19 cellular contexts compared by ENCODE assay signal in the genomic region with DNA sequence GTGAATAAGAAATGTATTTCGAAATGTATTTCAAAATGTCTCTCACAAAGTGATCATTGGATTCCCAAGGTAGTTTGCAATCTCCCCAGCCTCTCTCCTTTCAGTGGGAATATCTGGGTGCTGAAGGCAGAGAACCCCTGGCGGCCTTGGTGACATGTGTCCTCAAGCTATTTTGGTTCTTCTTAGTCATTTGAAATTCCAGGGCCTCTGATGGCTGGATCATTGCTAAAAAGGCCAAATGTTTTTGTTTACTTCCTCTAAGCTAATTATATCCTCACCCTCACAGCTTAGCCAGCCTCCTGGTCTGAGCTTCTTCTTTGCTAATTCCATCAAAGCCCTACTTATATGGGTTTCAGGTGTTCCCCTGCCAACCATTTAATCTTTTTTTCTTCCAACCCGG.
DNase-seq lines count a peak whose midpoint lies in the region; ATAC-seq and TF ChIP-seq lines count a peak whose summit lies in the region.
"Had no signal": no experiment of that assay in that cellular context is flagged by ENCODE, and none has a peak within 500 bp of the region (broad histone marks: within the 10 kb centered on the region; RNA-seq: fewer than 3 reads in every experiment).

No MANE protein-coding gene starts in this region.

- WGBS in GM23248 (ENCODE audit: low coverage in 1 of 2, low lambda C conversion rate in 2 of 2, missing lambda C conversion rate in 2 of 2), 2 experiments, result 13 to 16% methylated on average over 3 of the region's 3 CpGs

- peaks cover 3% of the 10 kb centered on the region for H3K4me1 Mint-ChIP-seq in endothelial cell (ENCODE audit: unreplicated experiment)
- H3K4me1 Mint-ChIP-seq: activated CD4-positive, alpha-beta T cell treated with anti-CD3 and anti-CD28 coated beads for 36 hours had no signal

- TF ChIP-seq CTCF in endothelial cell (IDR thresholded peaks at IDR 0.05; ENCODE audit: unreplicated experiment), result no peak

- no peaks in the 10 kb centered on the region for H3K9me3 Mint-ChIP-seq in endothelial cell (ENCODE audit: unreplicated experiment)
- H3K9me3 Mint-ChIP-seq: memory B cell had no signal

- H3K79me2 ChIP-seq in GM23248 (ENCODE audit: insufficient read depth), result no peaks in the 10 kb centered on the region

- in situ Hi-C loops in GM23248 (cut with MboI), result loop anchor here (25.0 kb wide), 1 partner anchor 1647 kb away; a partner anchor contains a TSS

- no peak overlapping the region for H3K4me2 ChIP-seq in GM23248 (ENCODE audit: unreplicated experiment)

- peaks cover 6% of the 10 kb centered on the region; the same call in 1 of the 2 replicates for H3F3A ChIP-seq in GM23248 (ENCODE audit: insufficient read depth)

- no peaks in the 10 kb centered on the region for H3K36me3 ChIP-seq in GM23248 (ENCODE audit: low read depth)
- H3K36me3 ChIP-seq: gastroesophageal sphincter, neutrophil, right lobe of liver, SJSA1 had no signal

- DNase-seq in AG08395 (ENCODE audit: low spot score), result peak; percentile 28
- peak; percentile 18 for DNase-seq in GM23248
- peak; percentile 9 for DNase-seq in OCI-M1 (lab: John Stamatoyannopoulos, UW)
- no peak for DNase-seq in left ventricle myocardium superior
- no peak for DNase-seq in endothelial cell (ENCODE audit: low spot score)
- no peak for DNase-seq in NK-92 treated with Interleukin-12 subunit alpha and Interleukin-12 subunit beta, amount 100 ng/mL, for 24 hours (lab: John Stamatoyannopoulos, UW)
- DNase-seq: activated CD4-positive, alpha-beta T cell treated with anti-CD3 and anti-CD28 coated beads for 36 hours; activated effector memory CD4-positive, alpha-beta T cell treated with anti-CD3 and anti-CD28 coated beads, Interleukin-2, amount 50 U/mL, for 16 hours; anterior cingulate cortex; Caco-2; NCI-H2171 treated with DMSO at 0.1 percent for 48 hours; right lobe of liver; stimulated activated CD4-positive, alpha-beta T cell treated with anti-CD3 and anti-CD28 coated beads, Interleukin-1b, Interleukin-23, amount 100 ng/mL, for 48 hours had no signal

- H2AFZ ChIP-seq in GM23248, result peak overlapping the region; percentile 62; the same call in 1 of the 2 replicates

- no peak overlapping the region for H3K9ac ChIP-seq in GM23248

- peak; percentile 82 for ATAC-seq in left ventricle myocardium superior
- ATAC-seq in GM21717 (IDR thresholded peaks at IDR 0.05; ENCODE audit: unreplicated experiment), result no peak
- no peak for ATAC-seq in HG02763 (IDR thresholded peaks at IDR 0.05; ENCODE audit: unreplicated experiment)
- ATAC-seq: activated CD4-positive, alpha-beta T cell treated with anti-CD3 and anti-CD28 coated beads for 36 hours; gastroesophageal sphincter; right lobe of liver had no signal

- no peak overlapping the region for H3K4me3 Mint-ChIP-seq in endothelial cell (ENCODE audit: unreplicated experiment)
- H3K4me3 Mint-ChIP-seq: activated CD4-positive, alpha-beta T cell treated with anti-CD3 and anti-CD28 coated beads for 36 hours; memory B cell had no signal

- no peak overlapping the region for H3K27ac ChIP-seq in GM23248
- H3K27ac ChIP-seq: gastroesophageal sphincter, neutrophil, right lobe of liver, SJSA1 had no signal

- H3K4me3 ChIP-seq in GM23248, result no peak overlapping the region
- H3K4me3 ChIP-seq: gastroesophageal sphincter, right lobe of liver, SJSA1 had no signal

- no peaks in the 10 kb centered on the region for H3K36me3 Mint-ChIP-seq in endothelial cell (ENCODE audit: low read depth, unreplicated experiment)
- H3K36me3 Mint-ChIP-seq: memory B cell had no signal

- intact Hi-C loops in left ventricle myocardium superior (cut with micrococcal nuclease), result loop anchor here (2.0 kb wide), 1 partner anchor 377 kb away; no protein-coding TSS in a partner anchor

- H3K9me2 ChIP-seq in GM23248 (ENCODE audit: insufficient read depth), result no peaks in the 10 kb centered on the region

- no peaks in the 10 kb centered on the region for H4K20me1 ChIP-seq in GM23248 (ENCODE audit: insufficient read depth)

- peaks cover 4% of the 10 kb centered on the region for H3K4me1 ChIP-seq in GM23248 (ENCODE audit: insufficient read depth)
- H3K4me1 ChIP-seq: Caco-2, SJSA1 had no signal

- no peaks in the 10 kb centered on the region for H3K27me3 Mint-ChIP-seq in endothelial cell (ENCODE audit: unreplicated experiment)
- H3K27me3 Mint-ChIP-seq: activated CD4-positive, alpha-beta T cell treated with anti-CD3 and anti-CD28 coated beads for 36 hours had no signal

- no peak overlapping the region for H3K27ac Mint-ChIP-seq in endothelial cell (ENCODE audit: unreplicated experiment)
- H3K27ac Mint-ChIP-seq: activated CD4-positive, alpha-beta T cell treated with anti-CD3 and anti-CD28 coated beads for 36 hours; memory B cell had no signal

- H3K9me3 ChIP-seq in GM23248 (ENCODE audit: low read depth), result no peaks in the 10 kb centered on the region
- H3K9me3 ChIP-seq: Caco-2, gastroesophageal sphincter, neutrophil, right lobe of liver, SJSA1 had no signal

- no peaks in the 10 kb centered on the region for H3K27me3 ChIP-seq in GM23248 (replicated peaks; ENCODE audit: insufficient read depth)
- H3K27me3 ChIP-seq: gastroesophageal sphincter, neutrophil, right lobe of liver, SJSA1 had no signal

Comparison
In these comparisons a context has a peak if more than half of its experiments do, and no peak if none do; other contexts are left out.
1. DNase-seq: peak in AG08395 (single experiment), GM23248 (single experiment) and OCI-M1 (single experiment); none in left ventricle myocardium superior (single experiment), endothelial cell (single experiment) and NK-92 treated with Interleukin-12 subunit alpha and Interleukin-12 subunit beta, amount 100 ng/mL, for 24 hours (single experiment).